In the genomic region with DNA sequence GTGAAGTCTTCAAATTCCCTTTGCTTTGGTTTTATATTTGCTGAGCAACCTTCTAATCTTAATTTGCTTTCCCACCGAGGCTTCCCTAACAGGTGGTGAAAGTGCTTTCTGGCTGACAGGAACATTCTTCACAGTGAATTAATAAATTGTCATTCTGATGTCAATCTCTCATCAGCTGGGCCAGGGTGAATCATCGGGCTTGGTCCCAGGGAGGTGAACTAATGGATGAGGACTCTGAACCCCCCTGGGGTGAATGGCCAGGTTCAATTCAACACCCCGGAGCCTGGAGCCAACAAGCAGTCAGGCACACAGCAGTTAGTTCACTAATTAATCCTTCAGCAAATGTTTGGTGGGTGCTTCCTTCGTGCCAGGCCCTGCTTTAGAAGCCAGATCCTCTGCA, we compare ENCODE assay signal across 31 cellular contexts.
"Had no signal": no experiment of that assay in that cellular context is flagged by ENCODE, and none has a peak within 500 bp of the region (broad histone marks: within the 10 kb centered on the region; RNA-seq: fewer than 3 reads in every experiment).

No MANE protein-coding gene starts in this region.

- H3K27me3 Mint-ChIP-seq: activated naive CD4-positive, alpha-beta T cell treated with anti-CD3 and anti-CD28 coated beads, Interleukin-2, amount 10 ng/mL, durations not matched to agents 7 days and 5 days; activated naive CD8-positive, alpha-beta T cell treated with anti-CD3 and anti-CD28 coated beads, Interleukin-2, amount 10 ng/mL, durations not matched to agents 7 days and 5 days; progenitor cell of endocrine pancreas; stimulated activated memory B cell treated with anti-CD40 and anti-IgM and Interleukin-4, amounts not matched to agents 10 μg/mL and 1 μg/mL and 100 μg/mL, for 72 hours; stimulated activated naive CD8-positive, alpha-beta T cell treated with anti-CD3 and anti-CD28 coated beads, Interleukin-15, amount 100 ng/mL, for 72 hours; type B pancreatic cell had no signal

- H3K9me3 Mint-ChIP-seq: activated naive CD4-positive, alpha-beta T cell treated with anti-CD3 and anti-CD28 coated beads, Interleukin-2, amount 10 ng/mL, durations not matched to agents 7 days and 5 days; stimulated activated memory B cell treated with anti-CD40 and anti-IgM and Interleukin-4, amounts not matched to agents 10 μg/mL and 1 μg/mL and 100 μg/mL, for 72 hours; stimulated activated naive CD8-positive, alpha-beta T cell treated with anti-CD3 and anti-CD28 coated beads, Interleukin-15, amount 100 ng/mL, for 72 hours; T-cell had no signal

- H3K4me1 Mint-ChIP-seq: activated CD4-positive, alpha-beta T cell treated with anti-CD3 and anti-CD28 coated beads for 36 hours; activated naive CD4-positive, alpha-beta T cell treated with anti-CD3 and anti-CD28 coated beads, Interleukin-2, amount 10 ng/mL, durations not matched to agents 7 days and 5 days; activated naive CD8-positive, alpha-beta T cell treated with anti-CD3 and anti-CD28 coated beads, Interleukin-2, amount 10 ng/mL, durations not matched to agents 7 days and 5 days; stimulated activated memory B cell treated with anti-CD40 and anti-IgM and Interleukin-4, amounts not matched to agents 10 μg/mL and 1 μg/mL and 100 μg/mL, for 72 hours; stimulated activated naive CD8-positive, alpha-beta T cell treated with anti-CD3 and anti-CD28 coated beads, Interleukin-15, amount 100 ng/mL, for 72 hours; T-cell had no signal

- H3K36me3 ChIP-seq: ascending aorta, esophagus muscularis mucosa, heart left ventricle, left lung, lower lobe of right lung, ovary, sigmoid colon, vagina had no signal

- H3K4me3 ChIP-seq: ascending aorta, esophagus muscularis mucosa, heart left ventricle, left lung, lower lobe of right lung, ovary, sigmoid colon, smooth muscle cell, vagina had no signal

- H3K4me1 ChIP-seq: ascending aorta, esophagus muscularis mucosa, foreskin keratinocyte, heart left ventricle, left lung, lower lobe of right lung, vagina had no signal

- H3K27ac Mint-ChIP-seq: activated CD4-positive, alpha-beta T cell treated with anti-CD3 and anti-CD28 coated beads for 36 hours; activated CD8-positive, alpha-beta T cell treated with anti-CD3 and anti-CD28 coated beads, Interleukin-2, amount 10 ng/mL, durations not matched to agents 7 days and 5 days; activated naive CD4-positive, alpha-beta T cell treated with anti-CD3 and anti-CD28 coated beads, Interleukin-2, amount 10 ng/mL, durations not matched to agents 7 days and 5 days; activated naive CD8-positive, alpha-beta T cell treated with anti-CD3 and anti-CD28 coated beads, Interleukin-2, amount 10 ng/mL, durations not matched to agents 7 days and 5 days; nephron; progenitor cell of endocrine pancreas; stimulated activated memory B cell treated with anti-CD40 and anti-IgM and Interleukin-4, amounts not matched to agents 10 μg/mL and 1 μg/mL and 100 μg/mL, for 72 hours; stimulated activated naive CD8-positive, alpha-beta T cell treated with anti-CD3 and anti-CD28 coated beads, Interleukin-15, amount 100 ng/mL, for 72 hours; T-cell; type B pancreatic cell had no signal

- DNase-seq: activated CD4-positive, alpha-beta T cell treated with anti-CD3 and anti-CD28 coated beads for 36 hours; activated CD4-positive, CD25-positive, alpha-beta regulatory T cell; activated CD8-positive, alpha-beta T cell treated with anti-CD3 and anti-CD28 coated beads, Interleukin-2, amount 10 ng/mL, durations not matched to agents 7 days and 5 days; activated effector memory CD4-positive, alpha-beta T cell treated with anti-CD3 and anti-CD28 coated beads, Interleukin-2, amount 50 U/mL, for 16 hours; activated naive CD4-positive, alpha-beta T cell treated with anti-CD3 and anti-CD28 coated beads, Interleukin-2, amount 10 ng/mL, durations not matched to agents 7 days and 5 days; activated naive CD8-positive, alpha-beta T cell treated with anti-CD3 and anti-CD28 coated beads, Interleukin-2, amount 10 ng/mL, durations not matched to agents 7 days and 5 days; activated T-cell treated with anti-CD3 and anti-CD28 coated beads for 4 hours; caudate nucleus; cortex of kidney; foreskin keratinocyte; heart left ventricle; kidney glomerular epithelial cell; left lung; lower lobe of right lung; ovary; sigmoid colon; stimulated activated CD4-positive, alpha-beta T cell treated with anti-CD3 and anti-CD28 coated beads, Interleukin-1b, Interleukin-23, amount 100 ng/mL, for 48 hours; stimulated activated CD4-positive, alpha-beta T cell treated with anti-CD3 and anti-CD28 coated beads, Interleukin-4, amount 100 ng/mL, for 4 hours; stimulated activated CD8-positive, alpha-beta memory T cell treated with anti-CD3 and anti-CD28 coated beads, Interleukin-4, amount 100 ng/mL, for 48 hours; stimulated activated naive CD8-positive, alpha-beta T cell treated with anti-CD3 and anti-CD28 coated beads, Interleukin-15, amount 100 ng/mL, for 72 hours; substantia nigra; T-cell had no signal

- H3K4me2 ChIP-seq: smooth muscle cell had no signal

- H3K4me3 Mint-ChIP-seq: activated CD4-positive, alpha-beta T cell treated with anti-CD3 and anti-CD28 coated beads for 36 hours; activated CD8-positive, alpha-beta T cell treated with anti-CD3 and anti-CD28 coated beads, Interleukin-2, amount 10 ng/mL, durations not matched to agents 7 days and 5 days; activated naive CD4-positive, alpha-beta T cell treated with anti-CD3 and anti-CD28 coated beads, Interleukin-2, amount 10 ng/mL, durations not matched to agents 7 days and 5 days; activated naive CD8-positive, alpha-beta T cell treated with anti-CD3 and anti-CD28 coated beads, Interleukin-2, amount 10 ng/mL, durations not matched to agents 7 days and 5 days; nephron; stimulated activated memory B cell treated with anti-CD40 and anti-IgM and Interleukin-4, amounts not matched to agents 10 μg/mL and 1 μg/mL and 100 μg/mL, for 72 hours; stimulated activated naive CD8-positive, alpha-beta T cell treated with anti-CD3 and anti-CD28 coated beads, Interleukin-15, amount 100 ng/mL, for 72 hours; T-cell; type B pancreatic cell had no signal

- H3K27ac ChIP-seq: ascending aorta, esophagus muscularis mucosa, foreskin keratinocyte, heart left ventricle, left lung, lower lobe of right lung, ovary, sigmoid colon, vagina had no signal

- H3K9me3 ChIP-seq: left lung, lower lobe of right lung, ovary, sigmoid colon, vagina had no signal

- H3K27me3 ChIP-seq: ascending aorta, esophagus muscularis mucosa, foreskin keratinocyte, heart left ventricle, left lung, ovary, sigmoid colon, vagina had no signal

- ATAC-seq: activated CD4-positive, alpha-beta T cell treated with anti-CD3 and anti-CD28 coated beads for 36 hours; activated CD8-positive, alpha-beta T cell treated with anti-CD3 and anti-CD28 coated beads, Interleukin-2, amount 10 ng/mL, durations not matched to agents 7 days and 5 days; foreskin keratinocyte; heart left ventricle; left lung; lower lobe of right lung; stimulated activated memory B cell treated with anti-CD40 and anti-IgM and Interleukin-4, amounts not matched to agents 10 μg/mL and 1 μg/mL and 100 μg/mL, for 72 hours; stimulated activated naive CD8-positive, alpha-beta T cell treated with anti-CD3 and anti-CD28 coated beads, Interleukin-15, amount 100 ng/mL, for 72 hours; T-cell had no signal

- H3K36me3 Mint-ChIP-seq: activated naive CD4-positive, alpha-beta T cell treated with anti-CD3 and anti-CD28 coated beads, Interleukin-2, amount 10 ng/mL, durations not matched to agents 7 days and 5 days; activated naive CD8-positive, alpha-beta T cell treated with anti-CD3 and anti-CD28 coated beads, Interleukin-2, amount 10 ng/mL, durations not matched to agents 7 days and 5 days; stimulated activated memory B cell treated with anti-CD40 and anti-IgM and Interleukin-4, amounts not matched to agents 10 μg/mL and 1 μg/mL and 100 μg/mL, for 72 hours; T-cell; type B pancreatic cell had no signal

- FAIRE-seq: endothelial cell of umbilical vein had no signal
